Comparison of ENCODE assay signal across 23 cellular contexts in the genomic region with DNA sequence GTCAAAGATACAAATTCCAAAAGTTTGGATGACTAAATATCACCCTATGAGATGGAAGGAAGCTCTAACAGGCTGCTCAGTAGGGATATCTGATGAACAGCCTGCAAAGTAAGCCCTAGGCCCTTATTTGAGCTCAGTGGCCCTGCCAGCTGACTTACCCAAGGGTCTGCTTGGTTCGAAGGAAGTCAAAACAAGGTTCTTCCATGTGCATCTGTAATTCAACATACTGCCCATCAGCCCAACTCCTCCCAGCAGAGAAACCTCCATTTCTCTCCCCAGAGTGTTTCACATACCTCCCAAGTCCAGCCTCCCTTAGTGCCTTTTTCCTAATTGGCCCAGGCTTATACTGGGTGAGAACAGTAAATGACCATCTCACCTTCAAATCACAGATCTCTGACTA.
DNase-seq lines count a peak whose midpoint lies in the region; ATAC-seq and TF ChIP-seq lines count a peak whose summit lies in the region.
"Had no signal": no experiment of that assay in that cellular context is flagged by ENCODE, and none has a peak within 500 bp of the region (broad histone marks: within the 10 kb centered on the region; RNA-seq: fewer than 3 reads in every experiment).

No MANE protein-coding gene starts in this region.

- H3K36me3 Mint-ChIP-seq in activated naive CD4-positive, alpha-beta T cell treated with anti-CD3 and anti-CD28 coated beads, Interleukin-2, amount 10 ng/mL, durations not matched to agents 7 days and 5 days = peaks cover 74% of the 10 kb centered on the region
- H3K36me3 Mint-ChIP-seq in HFFc6 (ENCODE audit: low read depth) = peaks cover 47% of the 10 kb centered on the region
- peaks cover 57% of the 10 kb centered on the region for H3K36me3 Mint-ChIP-seq in chondrocyte (ENCODE audit: low read depth)

- H3K27ac Mint-ChIP-seq in activated naive CD4-positive, alpha-beta T cell treated with anti-CD3 and anti-CD28 coated beads, Interleukin-2, amount 10 ng/mL, durations not matched to agents 7 days and 5 days = peak overlapping the region; percentile 15
- H3K27ac Mint-ChIP-seq in HFFc6 (peak overlapping the region; percentile 77; the same call in 1 of the 2 replicates), chondrocyte (ENCODE audit: unreplicated experiment) (peak overlapping the region; percentile 24)
- H3K27ac Mint-ChIP-seq: T-helper 1 cell treated with Interleukin-12 subunit alpha and Interleukin-12 subunit beta and Interleukin-4 antibody, amounts not matched to agents 30 μg/mL and 1 μg/mL, for 36 hours had no signal

- H3K4me3 ChIP-seq in neutrophil (ENCODE audit: low read depth in 1 of 2, low read length in 1 of 2) (no peak overlapping the region), tibial artery (no peak overlapping the region)
- H3K4me3 ChIP-seq: HAP-1, lung, SJSA1, thoracic aorta had no signal

- H3K36me3 ChIP-seq in neutrophil (peaks cover 100% of the 10 kb centered on the region), tibial artery (peaks cover 61 to 94% (median 83%) of the 10 kb centered on the region in 3 donors)

- TF ChIP-seq CTCF in HFFc6 (IDR thresholded peaks at IDR 0.05) (no peak), chondrocyte (IDR thresholded peaks at IDR 0.05) (no peak), neutrophil (IDR thresholded peaks at IDR 0.05) (no peak), tibial artery (IDR thresholded peaks at IDR 0.05) (no peak)

- intact Hi-C loops in tibial artery (cut with DNase I; ENCODE audit: low total_unique reads) = no loop called here

- H3K9me3 ChIP-seq in neutrophil (no peaks in the 10 kb centered on the region), tibial artery (no peaks in the 10 kb centered on the region)
- H3K9me3 ChIP-seq: HAP-1, SJSA1, thoracic aorta had no signal

- H3K27ac ChIP-seq in neutrophil (peak overlapping the region; percentile 0), tibial artery (peak overlapping the region in 1 of 2 donors; percentile 5)
- H3K27ac ChIP-seq: SJSA1, thoracic aorta had no signal

- H3K4me1 Mint-ChIP-seq in activated naive CD4-positive, alpha-beta T cell treated with anti-CD3 and anti-CD28 coated beads, Interleukin-2, amount 10 ng/mL, durations not matched to agents 7 days and 5 days = peaks cover 13% of the 10 kb centered on the region
- H3K4me1 Mint-ChIP-seq in HFFc6 (ENCODE audit: low read depth) (peaks cover 42% of the 10 kb centered on the region), chondrocyte (ENCODE audit: low read depth) (peaks cover 9% of the 10 kb centered on the region)

- H3K27me3 ChIP-seq in neutrophil (no peaks in the 10 kb centered on the region), tibial artery (no peaks in the 10 kb centered on the region)
- H3K27me3 ChIP-seq: SJSA1 had no signal

- CTCF ChIA-PET in activated naive CD4-positive, alpha-beta T cell treated with anti-CD3 and anti-CD28 coated beads, Interleukin-2, amount 10 ng/mL, durations not matched to agents 7 days and 5 days (lab: Charles Lee) = no interaction called here

- no peak for DNase-seq in activated naive CD4-positive, alpha-beta T cell treated with anti-CD3 and anti-CD28 coated beads, Interleukin-2, amount 10 ng/mL, durations not matched to agents 7 days and 5 days
- no peak for DNase-seq in activated naive CD4-positive, alpha-beta T cell treated with anti-CD3 and anti-CD28 coated beads, Interleukin-2, amount 50 U/mL, for 16 hours
- no peak for DNase-seq in HFFc6
- DNase-seq in chondrocyte (ENCODE audit: low spot score) = no peak
- DNase-seq in NCI-H2227 treated with DMSO at 0.1 percent for 48 hours (lab: John Stamatoyannopoulos, UW) = no peak
- no peak for DNase-seq in tibial artery
- DNase-seq: ACHN; activated CD4-positive, alpha-beta T cell treated with anti-CD3 and anti-CD28 coated beads, Interleukin-2, amount 50 U/mL, for 48 hours; activated T-cell treated with anti-CD3 and anti-CD28 coated beads, Interleukin-2, amount 50 U/mL, for 72 hours; dermis blood vessel endothelial cell; DMS79; foreskin fibroblast; hypothalamus; NCI-H187; NCI-H345; NCI-H82 had no signal

- ATAC-seq in GM21529 (IDR thresholded peaks at IDR 0.05; ENCODE audit: unreplicated experiment) = no peak
- ATAC-seq: activated T-cell treated with anti-CD3 and anti-CD28 coated beads, Interleukin-2, amount 50 U/mL, for 72 hours had no signal

- H3K27me3 Mint-ChIP-seq in activated naive CD4-positive, alpha-beta T cell treated with anti-CD3 and anti-CD28 coated beads, Interleukin-2, amount 10 ng/mL, durations not matched to agents 7 days and 5 days = no peaks in the 10 kb centered on the region
- H3K27me3 Mint-ChIP-seq in HFFc6 (ENCODE audit: insufficient read depth) (peaks cover 3% of the 10 kb centered on the region), chondrocyte (ENCODE audit: low read depth) (no peaks in the 10 kb centered on the region)

- H3K4me3 Mint-ChIP-seq in activated naive CD4-positive, alpha-beta T cell treated with anti-CD3 and anti-CD28 coated beads, Interleukin-2, amount 10 ng/mL, durations not matched to agents 7 days and 5 days = no peak overlapping the region
- H3K4me3 Mint-ChIP-seq in HFFc6 (no peak overlapping the region), chondrocyte (ENCODE audit: unreplicated experiment) (no peak overlapping the region)
- H3K4me3 Mint-ChIP-seq: activated T-cell treated with anti-CD3 and anti-CD28 coated beads, Interleukin-2, amount 50 U/mL, for 72 hours; T-helper 1 cell treated with Interleukin-12 subunit alpha and Interleukin-12 subunit beta and Interleukin-4 antibody, amounts not matched to agents 30 μg/mL and 1 μg/mL, for 36 hours had no signal

- H3K9me3 Mint-ChIP-seq in activated naive CD4-positive, alpha-beta T cell treated with anti-CD3 and anti-CD28 coated beads, Interleukin-2, amount 10 ng/mL, durations not matched to agents 7 days and 5 days = no peaks in the 10 kb centered on the region
- H3K9me3 Mint-ChIP-seq in HFFc6 (no peaks in the 10 kb centered on the region), chondrocyte (ENCODE audit: low read depth) (no peaks in the 10 kb centered on the region)
- H3K9me3 Mint-ChIP-seq: activated T-cell treated with anti-CD3 and anti-CD28 coated beads, Interleukin-2, amount 50 U/mL, for 72 hours; T-helper 1 cell treated with Interleukin-12 subunit alpha and Interleukin-12 subunit beta and Interleukin-4 antibody, amounts not matched to agents 30 μg/mL and 1 μg/mL, for 36 hours had no signal

- H3K4me1 ChIP-seq in neutrophil (ENCODE audit: control insufficient read depth in 1 of 2, insufficient read depth in 1 of 2, low read depth in 1 of 2, low read length in 1 of 2) (no peaks in the 10 kb centered on the region), tibial artery (no peaks in the 10 kb centered on the region)
- H3K4me1 ChIP-seq: HAP-1, SJSA1 had no signal

Comparison
In these comparisons a context has a peak if more than half of its experiments do, and no peak if none do; other contexts are left out.
1. H3K27ac Mint-ChIP-seq: peak in every context shown above with its lines; median percentile 77 in HFFc6; 24 in chondrocyte; 15 in activated naive CD4-positive, alpha-beta T cell treated with anti-CD3 and anti-CD28 coated beads, Interleukin-2, amount 10 ng/mL, durations not matched to agents 7 days and 5 days.